In genomic region chr11:8283510-8284272, GRCh38 we compare ENCODE assay signal across 9 cellular contexts. TPM values are rescaled to one million over a fixed set of nuclear protein-coding genes. Genes with fewer than 3 reads are reported as not detected.
A peak's percentile ranks its signal among the peaks of the same experiment; 100 is the strongest.
DNase-seq lines count a peak whose midpoint lies in the region; ATAC-seq and TF ChIP-seq lines count a peak whose summit lies in the region.
"Had no signal": no experiment of that assay in that cellular context is flagged by ENCODE, and none has a peak within 500 bp of the region (broad histone marks: within the 10 kb centered on the region; RNA-seq: fewer than 3 reads in every experiment).

No MANE protein-coding gene starts in this region.

- DNase-seq in activated T-cell treated with anti-CD3 and anti-CD28 coated beads, Interleukin-2, amount 50 U/mL, for 24 hours, result peak; percentile 18
- DNase-seq in activated T-cell treated with anti-CD3 and anti-CD28 coated beads, Interleukin-2, amount 50 U/mL, for 72 hours, result no peak
- DNase-seq in activated CD8-positive, alpha-beta memory T cell treated with anti-CD3 and anti-CD28 coated beads, Interleukin-2, amount 10 ng/mL, durations not matched to agents 7 days and 5 days, result peak; percentile 27
- DNase-seq in left kidney (ENCODE audit: low read depth, low spot score) (peak; percentile 88), uterus (no peak)
- DNase-seq: AML-193 had no signal

- TF ChIP-seq CTCF in uterus (IDR thresholded peaks at IDR 0.05), result no peak

- H3K27me3 Mint-ChIP-seq in activated T-cell treated with anti-CD3 and anti-CD28 coated beads, Interleukin-2, amount 50 U/mL, for 24 hours, result peaks cover 12% of the 10 kb centered on the region
- peaks cover 15% of the 10 kb centered on the region for H3K27me3 Mint-ChIP-seq in activated T-cell treated with anti-CD3 and anti-CD28 coated beads, Interleukin-2, amount 50 U/mL, for 72 hours (ENCODE audit: low read depth)
- H3K27me3 Mint-ChIP-seq in activated CD8-positive, alpha-beta memory T cell treated with anti-CD3 and anti-CD28 coated beads, Interleukin-2, amount 10 ng/mL, durations not matched to agents 7 days and 5 days, result peaks cover 9% of the 10 kb centered on the region

- no peaks in the 10 kb centered on the region for H3K4me1 ChIP-seq in uterus

- intact Hi-C loops in uterus (cut with DNase I; ENCODE audit: low total_unique reads), result no loop called here

- no peak overlapping the region for H3K27ac Mint-ChIP-seq in activated T-cell treated with anti-CD3 and anti-CD28 coated beads, Interleukin-2, amount 50 U/mL, for 24 hours
- no peak overlapping the region for H3K27ac Mint-ChIP-seq in activated T-cell treated with anti-CD3 and anti-CD28 coated beads, Interleukin-2, amount 50 U/mL, for 72 hours
- no peak overlapping the region for H3K27ac Mint-ChIP-seq in activated CD8-positive, alpha-beta memory T cell treated with anti-CD3 and anti-CD28 coated beads, Interleukin-2, amount 10 ng/mL, durations not matched to agents 7 days and 5 days

- TF ChIP-seq POLR2A in uterus (IDR thresholded peaks at IDR 0.05), result no peak

- no peak for ATAC-seq in activated T-cell treated with anti-CD3 and anti-CD28 coated beads, Interleukin-2, amount 50 U/mL, for 72 hours (replicated peaks in 1 of 2)
- ATAC-seq in activated CD8-positive, alpha-beta memory T cell treated with anti-CD3 and anti-CD28 coated beads, Interleukin-2, amount 10 ng/mL, durations not matched to agents 7 days and 5 days, result no peak
- ATAC-seq in HG02840 (IDR thresholded peaks at IDR 0.05; ENCODE audit: low FRiP score, unreplicated experiment) (no peak), GM18502 (IDR thresholded peaks at IDR 0.05; ENCODE audit: poor library complexity, unreplicated experiment) (no peak), GM21619 (IDR thresholded peaks at IDR 0.05; ENCODE audit: unreplicated experiment) (no peak)

- peak overlapping the region; percentile 7 to 22 for H3K4me3 ChIP-seq in uterus

- no peaks in the 10 kb centered on the region for H3K27me3 ChIP-seq in uterus

- CTCF ChIA-PET in activated CD8-positive, alpha-beta memory T cell treated with anti-CD3 and anti-CD28 coated beads, Interleukin-2, amount 10 ng/mL, durations not matched to agents 7 days and 5 days (lab: Charles Lee), result interaction anchor here (0.8 to 1.4 kb wide), 2 partner anchors 20 to 154 kb away, joined by 3 to 4 read pairs; partner anchors contain the start of gene LMO1

- H3K4me1 Mint-ChIP-seq in activated T-cell treated with anti-CD3 and anti-CD28 coated beads, Interleukin-2, amount 50 U/mL, for 24 hours (ENCODE audit: low read depth), result no peaks in the 10 kb centered on the region
- H3K4me1 Mint-ChIP-seq in activated T-cell treated with anti-CD3 and anti-CD28 coated beads, Interleukin-2, amount 50 U/mL, for 72 hours (ENCODE audit: low read depth), result no peaks in the 10 kb centered on the region
- no peaks in the 10 kb centered on the region for H3K4me1 Mint-ChIP-seq in activated CD8-positive, alpha-beta memory T cell treated with anti-CD3 and anti-CD28 coated beads, Interleukin-2, amount 10 ng/mL, durations not matched to agents 7 days and 5 days

- H3K9me3 Mint-ChIP-seq in activated T-cell treated with anti-CD3 and anti-CD28 coated beads, Interleukin-2, amount 50 U/mL, for 24 hours, result no peaks in the 10 kb centered on the region
- H3K9me3 Mint-ChIP-seq in activated T-cell treated with anti-CD3 and anti-CD28 coated beads, Interleukin-2, amount 50 U/mL, for 72 hours, result no peaks in the 10 kb centered on the region
- H3K9me3 Mint-ChIP-seq in activated CD8-positive, alpha-beta memory T cell treated with anti-CD3 and anti-CD28 coated beads, Interleukin-2, amount 10 ng/mL, durations not matched to agents 7 days and 5 days (ENCODE audit: low read depth), result no peaks in the 10 kb centered on the region

- H3K36me3 Mint-ChIP-seq in activated T-cell treated with anti-CD3 and anti-CD28 coated beads, Interleukin-2, amount 50 U/mL, for 24 hours (ENCODE audit: low read depth), result no peaks in the 10 kb centered on the region
- no peaks in the 10 kb centered on the region for H3K36me3 Mint-ChIP-seq in activated T-cell treated with anti-CD3 and anti-CD28 coated beads, Interleukin-2, amount 50 U/mL, for 72 hours (ENCODE audit: insufficient read depth in 2 of 2)
- H3K36me3 Mint-ChIP-seq in activated CD8-positive, alpha-beta memory T cell treated with anti-CD3 and anti-CD28 coated beads, Interleukin-2, amount 10 ng/mL, durations not matched to agents 7 days and 5 days, result no peaks in the 10 kb centered on the region

- no peaks in the 10 kb centered on the region for H3K36me3 ChIP-seq in uterus

- H3K9me3 ChIP-seq in uterus, result no peaks in the 10 kb centered on the region

- no peak overlapping the region for H3K4me3 Mint-ChIP-seq in activated T-cell treated with anti-CD3 and anti-CD28 coated beads, Interleukin-2, amount 50 U/mL, for 24 hours
- H3K4me3 Mint-ChIP-seq in activated T-cell treated with anti-CD3 and anti-CD28 coated beads, Interleukin-2, amount 50 U/mL, for 72 hours, result no peak overlapping the region
- no peak overlapping the region for H3K4me3 Mint-ChIP-seq in activated CD8-positive, alpha-beta memory T cell treated with anti-CD3 and anti-CD28 coated beads, Interleukin-2, amount 10 ng/mL, durations not matched to agents 7 days and 5 days

- H3K27ac ChIP-seq in uterus, result no peak overlapping the region

RNA-seq across cellular contexts. Expression of gene LMO1, which starts 20.0 kb away (rescaled TPM):
- total RNA-seq in activated T-cell treated with anti-CD3 and anti-CD28 coated beads, Interleukin-2, amount 50 U/mL, for 72 hours, result under 1 TPM in 1 of 2 donors, not detected in 1; 0.32 TPM
- not detected for total RNA-seq in activated CD8-positive, alpha-beta memory T cell treated with anti-CD3 and anti-CD28 coated beads, Interleukin-2, amount 10 ng/mL, durations not matched to agents 7 days and 5 days
- total RNA-seq in uterus, result not detected

Comparison
In these comparisons a context has a peak if more than half of its experiments do, and no peak if none do; other contexts are left out.
1. DNase-seq: peak in activated T-cell treated with anti-CD3 and anti-CD28 coated beads, Interleukin-2, amount 50 U/mL, for 24 hours (single experiment), activated CD8-positive, alpha-beta memory T cell treated with anti-CD3 and anti-CD28 coated beads, Interleukin-2, amount 10 ng/mL, durations not matched to agents 7 days and 5 days (single experiment) and left kidney (single experiment); none in activated T-cell treated with anti-CD3 and anti-CD28 coated beads, Interleukin-2, amount 50 U/mL, for 72 hours (0 of 2) and uterus (0 of 2).